In genomic region chr5:134758504-134759341, GRCh38 we compare ENCODE assay signal across 1 cellular context.
TF ChIP-seq lines count a peak whose summit lies in the region.

A gene with protein sequence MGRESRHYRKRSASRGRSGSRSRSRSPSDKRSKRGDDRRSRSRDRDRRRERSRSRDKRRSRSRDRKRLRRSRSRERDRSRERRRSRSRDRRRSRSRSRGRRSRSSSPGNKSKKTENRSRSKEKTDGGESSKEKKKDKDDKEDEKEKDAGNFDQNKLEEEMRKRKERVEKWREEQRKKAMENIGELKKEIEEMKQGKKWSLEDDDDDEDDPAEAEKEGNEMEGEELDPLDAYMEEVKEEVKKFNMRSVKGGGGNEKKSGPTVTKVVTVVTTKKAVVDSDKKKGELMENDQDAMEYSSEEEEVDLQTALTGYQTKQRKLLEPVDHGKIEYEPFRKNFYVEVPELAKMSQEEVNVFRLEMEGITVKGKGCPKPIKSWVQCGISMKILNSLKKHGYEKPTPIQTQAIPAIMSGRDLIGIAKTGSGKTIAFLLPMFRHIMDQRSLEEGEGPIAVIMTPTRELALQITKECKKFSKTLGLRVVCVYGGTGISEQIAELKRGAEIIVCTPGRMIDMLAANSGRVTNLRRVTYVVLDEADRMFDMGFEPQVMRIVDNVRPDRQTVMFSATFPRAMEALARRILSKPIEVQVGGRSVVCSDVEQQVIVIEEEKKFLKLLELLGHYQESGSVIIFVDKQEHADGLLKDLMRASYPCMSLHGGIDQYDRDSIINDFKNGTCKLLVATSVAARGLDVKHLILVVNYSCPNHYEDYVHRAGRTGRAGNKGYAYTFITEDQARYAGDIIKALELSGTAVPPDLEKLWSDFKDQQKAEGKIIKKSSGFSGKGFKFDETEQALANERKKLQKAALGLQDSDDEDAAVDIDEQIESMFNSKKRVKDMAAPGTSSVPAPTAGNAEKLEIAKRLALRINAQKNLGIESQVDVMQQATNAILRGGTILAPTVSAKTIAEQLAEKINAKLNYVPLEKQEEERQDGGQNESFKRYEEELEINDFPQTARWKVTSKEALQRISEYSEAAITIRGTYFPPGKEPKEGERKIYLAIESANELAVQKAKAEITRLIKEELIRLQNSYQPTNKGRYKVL (plus strand): TSS chr5:134758779. CDS start chr5:134758939, 160 bp downstream.

TF ChIP-seq in HepG2, 621 proteins besides CTCF, POLR2A, EP300 and RAD21 (continued from another document and continues in another):
- TF ChIP-seq, protein P1, sequence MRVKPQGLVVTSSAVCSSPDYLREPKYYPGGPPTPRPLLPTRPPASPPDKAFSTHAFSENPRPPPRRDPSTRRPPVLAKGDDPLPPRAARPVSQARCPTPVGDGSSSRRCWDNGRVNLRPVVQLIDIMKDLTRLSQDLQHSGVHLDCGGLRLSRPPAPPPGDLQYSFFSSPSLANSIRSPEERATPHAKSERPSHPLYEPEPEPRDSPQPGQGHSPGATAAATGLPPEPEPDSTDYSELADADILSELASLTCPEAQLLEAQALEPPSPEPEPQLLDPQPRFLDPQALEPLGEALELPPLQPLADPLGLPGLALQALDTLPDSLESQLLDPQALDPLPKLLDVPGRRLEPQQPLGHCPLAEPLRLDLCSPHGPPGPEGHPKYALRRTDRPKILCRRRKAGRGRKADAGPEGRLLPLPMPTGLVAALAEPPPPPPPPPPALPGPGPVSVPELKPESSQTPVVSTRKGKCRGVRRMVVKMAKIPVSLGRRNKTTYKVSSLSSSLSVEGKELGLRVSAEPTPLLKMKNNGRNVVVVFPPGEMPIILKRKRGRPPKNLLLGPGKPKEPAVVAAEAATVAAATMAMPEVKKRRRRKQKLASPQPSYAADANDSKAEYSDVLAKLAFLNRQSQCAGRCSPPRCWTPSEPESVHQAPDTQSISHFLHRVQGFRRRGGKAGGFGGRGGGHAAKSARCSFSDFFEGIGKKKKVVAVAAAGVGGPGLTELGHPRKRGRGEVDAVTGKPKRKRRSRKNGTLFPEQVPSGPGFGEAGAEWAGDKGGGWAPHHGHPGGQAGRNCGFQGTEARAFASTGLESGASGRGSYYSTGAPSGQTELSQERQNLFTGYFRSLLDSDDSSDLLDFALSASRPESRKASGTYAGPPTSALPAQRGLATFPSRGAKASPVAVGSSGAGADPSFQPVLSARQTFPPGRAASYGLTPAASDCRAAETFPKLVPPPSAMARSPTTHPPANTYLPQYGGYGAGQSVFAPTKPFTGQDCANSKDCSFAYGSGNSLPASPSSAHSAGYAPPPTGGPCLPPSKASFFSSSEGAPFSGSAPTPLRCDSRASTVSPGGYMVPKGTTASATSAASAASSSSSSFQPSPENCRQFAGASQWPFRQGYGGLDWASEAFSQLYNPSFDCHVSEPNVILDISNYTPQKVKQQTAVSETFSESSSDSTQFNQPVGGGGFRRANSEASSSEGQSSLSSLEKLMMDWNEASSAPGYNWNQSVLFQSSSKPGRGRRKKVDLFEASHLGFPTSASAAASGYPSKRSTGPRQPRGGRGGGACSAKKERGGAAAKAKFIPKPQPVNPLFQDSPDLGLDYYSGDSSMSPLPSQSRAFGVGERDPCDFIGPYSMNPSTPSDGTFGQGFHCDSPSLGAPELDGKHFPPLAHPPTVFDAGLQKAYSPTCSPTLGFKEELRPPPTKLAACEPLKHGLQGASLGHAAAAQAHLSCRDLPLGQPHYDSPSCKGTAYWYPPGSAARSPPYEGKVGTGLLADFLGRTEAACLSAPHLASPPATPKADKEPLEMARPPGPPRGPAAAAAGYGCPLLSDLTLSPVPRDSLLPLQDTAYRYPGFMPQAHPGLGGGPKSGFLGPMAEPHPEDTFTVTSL (CRISPR knock-in tag; IDR thresholded peaks at IDR 0.05; ENCODE audit: borderline replicate concordance) = peak; percentile 46; the same call in 1 of the 2 replicates
- peak; percentile 88 for TF ChIP-seq ISL2 (CRISPR knock-in tag; IDR thresholded peaks at IDR 0.05)
- peak; percentile 93 for TF ChIP-seq ZNF614 (CRISPR knock-in tag; IDR thresholded peaks at IDR 0.05; ENCODE audit: borderline replicate concordance)
- TF ChIP-seq, protein P2, sequence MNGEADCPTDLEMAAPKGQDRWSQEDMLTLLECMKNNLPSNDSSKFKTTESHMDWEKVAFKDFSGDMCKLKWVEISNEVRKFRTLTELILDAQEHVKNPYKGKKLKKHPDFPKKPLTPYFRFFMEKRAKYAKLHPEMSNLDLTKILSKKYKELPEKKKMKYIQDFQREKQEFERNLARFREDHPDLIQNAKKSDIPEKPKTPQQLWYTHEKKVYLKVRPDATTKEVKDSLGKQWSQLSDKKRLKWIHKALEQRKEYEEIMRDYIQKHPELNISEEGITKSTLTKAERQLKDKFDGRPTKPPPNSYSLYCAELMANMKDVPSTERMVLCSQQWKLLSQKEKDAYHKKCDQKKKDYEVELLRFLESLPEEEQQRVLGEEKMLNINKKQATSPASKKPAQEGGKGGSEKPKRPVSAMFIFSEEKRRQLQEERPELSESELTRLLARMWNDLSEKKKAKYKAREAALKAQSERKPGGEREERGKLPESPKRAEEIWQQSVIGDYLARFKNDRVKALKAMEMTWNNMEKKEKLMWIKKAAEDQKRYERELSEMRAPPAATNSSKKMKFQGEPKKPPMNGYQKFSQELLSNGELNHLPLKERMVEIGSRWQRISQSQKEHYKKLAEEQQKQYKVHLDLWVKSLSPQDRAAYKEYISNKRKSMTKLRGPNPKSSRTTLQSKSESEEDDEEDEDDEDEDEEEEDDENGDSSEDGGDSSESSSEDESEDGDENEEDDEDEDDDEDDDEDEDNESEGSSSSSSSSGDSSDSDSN (CRISPR knock-in tag; IDR thresholded peaks at IDR 0.05) = peak; percentile 84
- TF ChIP-seq, protein P3, sequence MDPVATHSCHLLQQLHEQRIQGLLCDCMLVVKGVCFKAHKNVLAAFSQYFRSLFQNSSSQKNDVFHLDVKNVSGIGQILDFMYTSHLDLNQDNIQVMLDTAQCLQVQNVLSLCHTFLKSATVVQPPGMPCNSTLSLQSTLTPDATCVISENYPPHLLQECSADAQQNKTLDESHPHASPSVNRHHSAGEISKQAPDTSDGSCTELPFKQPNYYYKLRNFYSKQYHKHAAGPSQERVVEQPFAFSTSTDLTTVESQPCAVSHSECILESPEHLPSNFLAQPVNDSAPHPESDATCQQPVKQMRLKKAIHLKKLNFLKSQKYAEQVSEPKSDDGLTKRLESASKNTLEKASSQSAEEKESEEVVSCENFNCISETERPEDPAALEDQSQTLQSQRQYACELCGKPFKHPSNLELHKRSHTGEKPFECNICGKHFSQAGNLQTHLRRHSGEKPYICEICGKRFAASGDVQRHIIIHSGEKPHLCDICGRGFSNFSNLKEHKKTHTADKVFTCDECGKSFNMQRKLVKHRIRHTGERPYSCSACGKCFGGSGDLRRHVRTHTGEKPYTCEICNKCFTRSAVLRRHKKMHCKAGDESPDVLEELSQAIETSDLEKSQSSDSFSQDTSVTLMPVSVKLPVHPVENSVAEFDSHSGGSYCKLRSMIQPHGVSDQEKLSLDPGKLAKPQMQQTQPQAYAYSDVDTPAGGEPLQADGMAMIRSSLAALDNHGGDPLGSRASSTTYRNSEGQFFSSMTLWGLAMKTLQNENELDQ (CRISPR knock-in tag; IDR thresholded peaks at IDR 0.05; ENCODE audit: borderline replicate concordance) = no peak
- peak; percentile 94 for TF ChIP-seq THAP11 (CRISPR knock-in tag; IDR thresholded peaks at IDR 0.05)
- peak; percentile 78 for TF ChIP-seq ELF3 (CRISPR knock-in tag; IDR thresholded peaks at IDR 0.05)
- peak; percentile 88 for TF ChIP-seq TFAP4 (IDR thresholded peaks at IDR 0.05; ENCODE audit: borderline replicate concordance, low read depth)
- peak; percentile 96 for TF ChIP-seq ZNF343 (CRISPR knock-in tag; IDR thresholded peaks at IDR 0.05)
- TF ChIP-seq JUN (CRISPR knock-in tag; IDR thresholded peaks at IDR 0.05) = no peak; the same call in 1 of the 2 replicates
- no peak for TF ChIP-seq NBN (conservative IDR thresholded peaks at IDR 0.05)
- no peak for TF ChIP-seq USF2 (IDR thresholded peaks at IDR 0.05; ENCODE audit: low read depth, low read length)
- TF ChIP-seq USF2 (CRISPR knock-in tag; IDR thresholded peaks at IDR 0.05; ENCODE audit: borderline replicate concordance) = no peak; the same call in 1 of the 2 replicates
- 0 out of 2 replicates have a peak, but pooled peaks have one; percentile 53 for TF ChIP-seq ZKSCAN8 (CRISPR knock-in tag; IDR thresholded peaks at IDR 0.05; ENCODE audit: borderline replicate concordance)
- TF ChIP-seq ZNF75D (CRISPR knock-in tag; IDR thresholded peaks at IDR 0.05; ENCODE audit: borderline replicate concordance) = no peak; the same call in 1 of the 2 replicates
- peak; percentile 91 for TF ChIP-seq ZNF792 (CRISPR knock-in tag; IDR thresholded peaks at IDR 0.05)
- peak; percentile 82; the same call in 1 of the 2 replicates for TF ChIP-seq ZNF329 (CRISPR knock-in tag; IDR thresholded peaks at IDR 0.05; ENCODE audit: low read depth)
- peak; percentile 88 for TF ChIP-seq ZNF749 (CRISPR knock-in tag; IDR thresholded peaks at IDR 0.05; ENCODE audit: borderline replicate concordance)
- TF ChIP-seq RFX1 (IDR thresholded peaks at IDR 0.05) = no peak
- peak; percentile 87 for TF ChIP-seq ZSCAN9 (CRISPR knock-in tag; IDR thresholded peaks at IDR 0.05; ENCODE audit: borderline replicate concordance)
- peak; percentile 93 to 98 for TF ChIP-seq HMGXB4 (CRISPR knock-in tag; IDR thresholded peaks at IDR 0.05; ENCODE audit: borderline replicate concordance in 1 of 2, low read depth in 1 of 2)
